Comparison of ENCODE assay signal across 1 cellular context in genomic region chr12:54000105-54000773, GRCh38.
TF ChIP-seq lines count a peak whose summit lies in the region.

TSS of gene HOXC9 (plus strand) at chr12:54000161. CDS start at chr12:54000189, 28 bp downstream.

TF ChIP-seq in GM12878, 131 proteins besides CTCF, POLR2A, EP300 and RAD21 (continued from another document):
- TF ChIP-seq ATF3 (IDR thresholded peaks at IDR 0.05; ENCODE audit: borderline replicate concordance, extremely low read depth, low read depth, low read length) = no peak
TF ChIP-seq in GM12878: peak in this region for 2.
